1 cellular context compared by ENCODE assay signal in genomic region chr19:7461841-7462629, GRCh38.
A peak's percentile ranks its signal among the peaks of the same experiment; 100 is the strongest.
TF ChIP-seq lines count a peak whose summit lies in the region.

No MANE protein-coding gene starts in this region.

TF ChIP-seq in HepG2, 621 proteins besides CTCF, POLR2A, EP300 and RAD21:
- TF ChIP-seq, protein P1, sequence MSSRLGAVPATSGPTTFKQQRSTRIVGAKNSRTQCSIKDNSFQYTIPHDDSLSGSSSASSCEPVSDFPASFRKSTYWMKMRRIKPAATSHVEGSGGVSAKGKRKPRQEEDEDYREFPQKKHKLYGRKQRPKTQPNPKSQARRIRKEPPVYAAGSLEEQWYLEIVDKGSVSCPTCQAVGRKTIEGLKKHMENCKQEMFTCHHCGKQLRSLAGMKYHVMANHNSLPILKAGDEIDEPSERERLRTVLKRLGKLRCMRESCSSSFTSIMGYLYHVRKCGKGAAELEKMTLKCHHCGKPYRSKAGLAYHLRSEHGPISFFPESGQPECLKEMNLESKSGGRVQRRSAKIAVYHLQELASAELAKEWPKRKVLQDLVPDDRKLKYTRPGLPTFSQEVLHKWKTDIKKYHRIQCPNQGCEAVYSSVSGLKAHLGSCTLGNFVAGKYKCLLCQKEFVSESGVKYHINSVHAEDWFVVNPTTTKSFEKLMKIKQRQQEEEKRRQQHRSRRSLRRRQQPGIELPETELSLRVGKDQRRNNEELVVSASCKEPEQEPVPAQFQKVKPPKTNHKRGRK (CRISPR knock-in tag; IDR thresholded peaks at IDR 0.05): no peak
- TF ChIP-seq FOXP1 (IDR thresholded peaks at IDR 0.05) (no peak), FOXP1 (CRISPR knock-in tag; IDR thresholded peaks at IDR 0.05) (no peak), RFX5 (IDR thresholded peaks at IDR 0.05; ENCODE audit: low read depth, low read length) (no peak), ZNF691 (CRISPR knock-in tag; IDR thresholded peaks at IDR 0.05; ENCODE audit: borderline replicate concordance, low read depth) (no peak), ZNF788 (CRISPR knock-in tag; IDR thresholded peaks at IDR 0.05; ENCODE audit: borderline replicate concordance) (no peak), STAG1 (CRISPR knock-in tag; IDR thresholded peaks at IDR 0.05) (peak; percentile 50), SMAD1 (CRISPR knock-in tag; IDR thresholded peaks at IDR 0.05; ENCODE audit: borderline replicate concordance, low read depth) (no peak)
